ENCODE assay signal across 9 cellular contexts in the genomic region with DNA sequence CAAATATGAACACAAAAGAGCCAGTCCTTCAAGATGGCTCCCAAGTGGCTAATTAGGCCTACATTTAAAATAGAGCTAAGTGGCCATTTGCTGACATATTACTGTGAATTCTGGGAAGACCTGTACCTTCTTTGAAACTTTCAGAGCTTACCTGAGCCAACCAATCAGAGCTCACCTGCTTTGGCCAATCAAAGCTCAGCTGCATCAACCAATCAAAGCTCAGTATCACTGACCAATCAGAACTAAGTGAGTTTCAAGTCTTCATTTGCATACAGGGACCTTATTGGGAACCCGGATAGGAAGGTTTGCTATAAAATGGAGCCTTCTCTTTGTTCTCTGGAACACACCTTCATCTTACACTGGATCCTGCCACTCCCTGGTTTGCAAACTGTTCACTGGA.
"Had no signal": no experiment of that assay in that cellular context is flagged by ENCODE, and none has a peak within 500 bp of the region (broad histone marks: within the 10 kb centered on the region; RNA-seq: fewer than 3 reads in every experiment).

No MANE protein-coding gene starts in this region.

- H3K4me3 ChIP-seq: GM23338 had no signal

- ATAC-seq: GM23338, HepG2 had no signal

- H3K27ac ChIP-seq: HL-60 had no signal

- H2AFZ ChIP-seq: GM23338 had no signal

- FAIRE-seq: H1, H54, HepG2 had no signal

- H3K4me2 ChIP-seq: GM23338 had no signal

- DNase-seq: H9, HCEC 1CT, HFFc6, KG1 had no signal
